ENCODE assay signal across 17 cellular contexts in genomic region chr5:61440596-61440995, GRCh38.
"Had no signal": no experiment of that assay in that cellular context is flagged by ENCODE, and none has a peak within 500 bp of the region (broad histone marks: within the 10 kb centered on the region; RNA-seq: fewer than 3 reads in every experiment).

No MANE protein-coding gene starts in this region.

- H3K27me3 ChIP-seq: gastroesophageal sphincter, thyroid gland had no signal

- H3K27ac Mint-ChIP-seq: activated naive CD4-positive, alpha-beta T cell treated with anti-CD3 and anti-CD28 coated beads, Interleukin-2, amount 50 U/mL, for 24 hours; effector memory CD8-positive, alpha-beta T cell; T-helper 17 cell had no signal

- H3K4me1 Mint-ChIP-seq: T-helper 17 cell had no signal

- H3K4me3 ChIP-seq: gastroesophageal sphincter, lower lobe of right lung, psoas muscle, skin epidermis, thyroid gland had no signal

- ATAC-seq: activated T-cell treated with anti-CD3 and anti-CD28 coated beads, Interleukin-2, amount 50 U/mL, for 72 hours; effector memory CD8-positive, alpha-beta T cell; gastroesophageal sphincter; left cardiac atrium; lower lobe of right lung; psoas muscle; right cardiac atrium; T-helper 17 cell had no signal

- H3K9me3 ChIP-seq: gastroesophageal sphincter, thyroid gland had no signal

- DNase-seq: activated CD4-positive, alpha-beta T cell treated with anti-CD3 and anti-CD28 coated beads for 1 hour; activated gamma-delta T cell; activated T-cell treated with anti-CD3 and anti-CD28 coated beads, Interleukin-2, amount 50 U/mL, for 72 hours; dermis blood vessel endothelial cell; effector memory CD8-positive, alpha-beta T cell; left cardiac atrium; lower lobe of right lung; occipital lobe; psoas muscle; right cardiac atrium; stimulated activated CD4-positive, alpha-beta T cell treated with anti-CD3 and anti-CD28 coated beads, Interleukin-4, amount 100 ng/mL, for 1 hour; T-helper 17 cell; thyroid gland had no signal

- H3K36me3 ChIP-seq: gastroesophageal sphincter, lower lobe of right lung, thyroid gland had no signal

- H3K4me1 ChIP-seq: lower lobe of right lung, psoas muscle had no signal

- H3K4me3 Mint-ChIP-seq: activated naive CD4-positive, alpha-beta T cell treated with anti-CD3 and anti-CD28 coated beads, Interleukin-2, amount 50 U/mL, for 24 hours; activated T-cell treated with anti-CD3 and anti-CD28 coated beads, Interleukin-2, amount 50 U/mL, for 72 hours; effector memory CD8-positive, alpha-beta T cell; T-helper 17 cell had no signal

- H3K27ac ChIP-seq: gastroesophageal sphincter, lower lobe of right lung, psoas muscle, thyroid gland, VCaP had no signal

- H3K27me3 Mint-ChIP-seq: activated naive CD4-positive, alpha-beta T cell treated with anti-CD3 and anti-CD28 coated beads, Interleukin-2, amount 50 U/mL, for 24 hours; effector memory CD8-positive, alpha-beta T cell; T-helper 17 cell had no signal
